ENCODE assay signal across 15 cellular contexts in genomic region chr10:62422068-62422590, GRCh38. TPM values are rescaled to one million over a fixed set of nuclear protein-coding genes. Genes with fewer than 3 reads are reported as not detected.
DNase-seq lines count a peak whose midpoint lies in the region; ATAC-seq and TF ChIP-seq lines count a peak whose summit lies in the region.
"Had no signal": no experiment of that assay in that cellular context is flagged by ENCODE, and none has a peak within 500 bp of the region (broad histone marks: within the 10 kb centered on the region; RNA-seq: fewer than 3 reads in every experiment).

No MANE protein-coding gene starts in this region.

- DNase-seq in AG08396 (ENCODE audit: low spot score), result peak; percentile 42
- peak; percentile 96 for DNase-seq in HFFc6
- DNase-seq in astrocyte of the hippocampus (ENCODE audit: low read depth, low spot score), result peak; percentile 61
- DNase-seq in iris pigment epithelial cell (ENCODE audit: low read depth), result peak; percentile 63
- no peak for DNase-seq in natural killer cell treated with Interleukin-12 subunit alpha and Interleukin-12 subunit beta and Interleukin-15 and Interleukin-18, amount 100 ng/mL, for 72 hours (ENCODE audit: low spot score)
- no peak for DNase-seq in activated CD4-positive, alpha-beta T cell treated with anti-CD3 and anti-CD28 coated beads, Interleukin-2, amount 50 U/mL, for 1 hour
- DNase-seq in dermis blood vessel endothelial cell, result no peak
- DNase-seq: GDM1; NCI-H510A; Right ventricle myocardium superior; stimulated activated CD4-positive, alpha-beta T cell treated with anti-CD3 and anti-CD28 coated beads, Interleukin-4, amount 100 ng/mL, for 4 hours; stimulated activated naive CD8-positive, alpha-beta T cell treated with anti-CD3 and anti-CD28 coated beads, Interleukin-15, Interleukin-2, amounts not matched to agents 100 U/mL and 50 U/mL, for 24 hours had no signal

- no peak for ATAC-seq in natural killer cell treated with Interleukin-12 subunit alpha and Interleukin-12 subunit beta and Interleukin-15 and Interleukin-18, amount 100 ng/mL, for 72 hours
- ATAC-seq in HG02885 (IDR thresholded peaks at IDR 0.05; ENCODE audit: poor library complexity, unreplicated experiment), result no peak
- ATAC-seq: stimulated activated naive CD8-positive, alpha-beta T cell treated with anti-CD3 and anti-CD28 coated beads, Interleukin-15, Interleukin-2, amounts not matched to agents 100 U/mL and 50 U/mL, for 24 hours had no signal

- H3K36me3 Mint-ChIP-seq in HFFc6 (ENCODE audit: low read depth), result no peaks in the 10 kb centered on the region
- H3K36me3 Mint-ChIP-seq in natural killer cell treated with Interleukin-12 subunit alpha and Interleukin-12 subunit beta and Interleukin-15 and Interleukin-18, amount 100 ng/mL, for 72 hours, result no peaks in the 10 kb centered on the region
- H3K36me3 Mint-ChIP-seq: CD14-positive monocyte had no signal

- H3K4me3 Mint-ChIP-seq in HFFc6, result peak overlapping the region; percentile 11
- H3K4me3 Mint-ChIP-seq in natural killer cell treated with Interleukin-12 subunit alpha and Interleukin-12 subunit beta and Interleukin-15 and Interleukin-18, amount 100 ng/mL, for 72 hours, result no peak overlapping the region
- H3K4me3 Mint-ChIP-seq: CD14-positive monocyte had no signal

- H3K4me1 Mint-ChIP-seq in HFFc6 (ENCODE audit: low read depth), result peaks cover 69% of the 10 kb centered on the region
- peaks cover 0 to 5% of the 10 kb centered on the region in 2 donors for H3K4me1 Mint-ChIP-seq in natural killer cell treated with Interleukin-12 subunit alpha and Interleukin-12 subunit beta and Interleukin-15 and Interleukin-18, amount 100 ng/mL, for 72 hours (ENCODE audit: low read depth in 2 of 2)
- H3K4me1 Mint-ChIP-seq: CD14-positive monocyte had no signal

- H3K9me3 Mint-ChIP-seq in HFFc6, result no peaks in the 10 kb centered on the region
- no peaks in the 10 kb centered on the region for H3K9me3 Mint-ChIP-seq in natural killer cell treated with Interleukin-12 subunit alpha and Interleukin-12 subunit beta and Interleukin-15 and Interleukin-18, amount 100 ng/mL, for 72 hours

- H3K27ac Mint-ChIP-seq in HFFc6, result peak overlapping the region; percentile 83
- H3K27ac Mint-ChIP-seq in natural killer cell treated with Interleukin-12 subunit alpha and Interleukin-12 subunit beta and Interleukin-15 and Interleukin-18, amount 100 ng/mL, for 72 hours, result no peak overlapping the region
- H3K27ac Mint-ChIP-seq: CD14-positive monocyte had no signal

- peak; percentile 59 for TF ChIP-seq CTCF in HFFc6 (IDR thresholded peaks at IDR 0.05)

- H3K27me3 Mint-ChIP-seq in HFFc6 (ENCODE audit: insufficient read depth), result no peaks in the 10 kb centered on the region
- H3K27me3 Mint-ChIP-seq in natural killer cell treated with Interleukin-12 subunit alpha and Interleukin-12 subunit beta and Interleukin-15 and Interleukin-18, amount 100 ng/mL, for 72 hours, result peaks cover 7 to 8% of the 10 kb centered on the region in 2 donors

RNA-seq across cellular contexts. Expression of gene ZNF365, which starts 48.0 kb away (rescaled TPM):
- 10 to 100 TPM; 10.2 to 14.7 (median 11.3) TPM for total RNA-seq in HFFc6 (2021; fragmentation: NEBNext Ultra II Directional; extraction: Animal tissue kit (Norgen Biotek cat#: 25700))
- total RNA-seq in natural killer cell treated with Interleukin-12 subunit alpha and Interleukin-12 subunit beta and Interleukin-15 and Interleukin-18, amount 100 ng/mL, for 72 hours, result 1 to 10 TPM in 1 of 2 donors, under 1 TPM in 1; 0.86 to 1.5 TPM
- total RNA-seq in dermis blood vessel endothelial cell, result under 0.01 TPM in 1 of 2 replicates, not detected in the other
- total RNA-seq: mesenteric fat pad, Right ventricle myocardium superior had no signal

Comparison
In these comparisons a context has a peak if more than half of its experiments do, and no peak if none do; other contexts are left out.
1. DNase-seq: peak in AG08396 (single experiment), HFFc6 (single experiment), astrocyte of the hippocampus (single experiment) and iris pigment epithelial cell (single experiment); none in natural killer cell treated with Interleukin-12 subunit alpha and Interleukin-12 subunit beta and Interleukin-15 and Interleukin-18, amount 100 ng/mL, for 72 hours (single experiment), activated CD4-positive, alpha-beta T cell treated with anti-CD3 and anti-CD28 coated beads, Interleukin-2, amount 50 U/mL, for 1 hour (single experiment) and dermis blood vessel endothelial cell (single experiment).
2. RNA of gene ZNF365, which starts 48.0 kb away (total RNA-seq): 10.2 to 14.7 TPM in HFFc6; 0.86 to 1.5 TPM in natural killer cell treated with Interleukin-12 subunit alpha and Interleukin-12 subunit beta and Interleukin-15 and Interleukin-18, amount 100 ng/mL, for 72 hours and under 0.01 TPM in dermis blood vessel endothelial cell; every median in the first group is over 4 times any median in the second.